In the genomic region with DNA sequence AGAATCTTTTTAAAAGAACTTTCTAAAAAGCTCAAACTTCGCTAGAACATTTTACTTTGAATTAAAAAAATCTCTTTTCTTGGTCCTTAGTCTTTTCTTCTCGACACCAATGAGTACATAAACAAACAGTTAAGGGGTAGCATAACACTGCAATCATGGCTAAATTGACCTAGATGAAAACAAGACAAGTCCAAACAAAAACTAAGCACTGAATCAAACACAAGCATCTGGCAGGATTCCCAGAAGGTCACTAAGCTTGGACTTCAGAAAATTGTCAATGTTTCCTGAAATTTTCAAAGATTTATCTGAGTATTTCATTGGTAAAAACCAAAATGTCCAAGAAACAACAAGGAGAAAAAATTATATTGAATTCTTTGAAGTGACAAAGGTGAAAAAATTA, we compare ENCODE assay signal across 1 cellular context.
TF ChIP-seq lines count a peak whose summit lies in the region.

No MANE protein-coding gene starts in this region.

TF ChIP-seq in GM23338, 12 proteins besides CTCF, POLR2A, EP300 and RAD21 (continued from another document):
- TF ChIP-seq, protein P1, sequence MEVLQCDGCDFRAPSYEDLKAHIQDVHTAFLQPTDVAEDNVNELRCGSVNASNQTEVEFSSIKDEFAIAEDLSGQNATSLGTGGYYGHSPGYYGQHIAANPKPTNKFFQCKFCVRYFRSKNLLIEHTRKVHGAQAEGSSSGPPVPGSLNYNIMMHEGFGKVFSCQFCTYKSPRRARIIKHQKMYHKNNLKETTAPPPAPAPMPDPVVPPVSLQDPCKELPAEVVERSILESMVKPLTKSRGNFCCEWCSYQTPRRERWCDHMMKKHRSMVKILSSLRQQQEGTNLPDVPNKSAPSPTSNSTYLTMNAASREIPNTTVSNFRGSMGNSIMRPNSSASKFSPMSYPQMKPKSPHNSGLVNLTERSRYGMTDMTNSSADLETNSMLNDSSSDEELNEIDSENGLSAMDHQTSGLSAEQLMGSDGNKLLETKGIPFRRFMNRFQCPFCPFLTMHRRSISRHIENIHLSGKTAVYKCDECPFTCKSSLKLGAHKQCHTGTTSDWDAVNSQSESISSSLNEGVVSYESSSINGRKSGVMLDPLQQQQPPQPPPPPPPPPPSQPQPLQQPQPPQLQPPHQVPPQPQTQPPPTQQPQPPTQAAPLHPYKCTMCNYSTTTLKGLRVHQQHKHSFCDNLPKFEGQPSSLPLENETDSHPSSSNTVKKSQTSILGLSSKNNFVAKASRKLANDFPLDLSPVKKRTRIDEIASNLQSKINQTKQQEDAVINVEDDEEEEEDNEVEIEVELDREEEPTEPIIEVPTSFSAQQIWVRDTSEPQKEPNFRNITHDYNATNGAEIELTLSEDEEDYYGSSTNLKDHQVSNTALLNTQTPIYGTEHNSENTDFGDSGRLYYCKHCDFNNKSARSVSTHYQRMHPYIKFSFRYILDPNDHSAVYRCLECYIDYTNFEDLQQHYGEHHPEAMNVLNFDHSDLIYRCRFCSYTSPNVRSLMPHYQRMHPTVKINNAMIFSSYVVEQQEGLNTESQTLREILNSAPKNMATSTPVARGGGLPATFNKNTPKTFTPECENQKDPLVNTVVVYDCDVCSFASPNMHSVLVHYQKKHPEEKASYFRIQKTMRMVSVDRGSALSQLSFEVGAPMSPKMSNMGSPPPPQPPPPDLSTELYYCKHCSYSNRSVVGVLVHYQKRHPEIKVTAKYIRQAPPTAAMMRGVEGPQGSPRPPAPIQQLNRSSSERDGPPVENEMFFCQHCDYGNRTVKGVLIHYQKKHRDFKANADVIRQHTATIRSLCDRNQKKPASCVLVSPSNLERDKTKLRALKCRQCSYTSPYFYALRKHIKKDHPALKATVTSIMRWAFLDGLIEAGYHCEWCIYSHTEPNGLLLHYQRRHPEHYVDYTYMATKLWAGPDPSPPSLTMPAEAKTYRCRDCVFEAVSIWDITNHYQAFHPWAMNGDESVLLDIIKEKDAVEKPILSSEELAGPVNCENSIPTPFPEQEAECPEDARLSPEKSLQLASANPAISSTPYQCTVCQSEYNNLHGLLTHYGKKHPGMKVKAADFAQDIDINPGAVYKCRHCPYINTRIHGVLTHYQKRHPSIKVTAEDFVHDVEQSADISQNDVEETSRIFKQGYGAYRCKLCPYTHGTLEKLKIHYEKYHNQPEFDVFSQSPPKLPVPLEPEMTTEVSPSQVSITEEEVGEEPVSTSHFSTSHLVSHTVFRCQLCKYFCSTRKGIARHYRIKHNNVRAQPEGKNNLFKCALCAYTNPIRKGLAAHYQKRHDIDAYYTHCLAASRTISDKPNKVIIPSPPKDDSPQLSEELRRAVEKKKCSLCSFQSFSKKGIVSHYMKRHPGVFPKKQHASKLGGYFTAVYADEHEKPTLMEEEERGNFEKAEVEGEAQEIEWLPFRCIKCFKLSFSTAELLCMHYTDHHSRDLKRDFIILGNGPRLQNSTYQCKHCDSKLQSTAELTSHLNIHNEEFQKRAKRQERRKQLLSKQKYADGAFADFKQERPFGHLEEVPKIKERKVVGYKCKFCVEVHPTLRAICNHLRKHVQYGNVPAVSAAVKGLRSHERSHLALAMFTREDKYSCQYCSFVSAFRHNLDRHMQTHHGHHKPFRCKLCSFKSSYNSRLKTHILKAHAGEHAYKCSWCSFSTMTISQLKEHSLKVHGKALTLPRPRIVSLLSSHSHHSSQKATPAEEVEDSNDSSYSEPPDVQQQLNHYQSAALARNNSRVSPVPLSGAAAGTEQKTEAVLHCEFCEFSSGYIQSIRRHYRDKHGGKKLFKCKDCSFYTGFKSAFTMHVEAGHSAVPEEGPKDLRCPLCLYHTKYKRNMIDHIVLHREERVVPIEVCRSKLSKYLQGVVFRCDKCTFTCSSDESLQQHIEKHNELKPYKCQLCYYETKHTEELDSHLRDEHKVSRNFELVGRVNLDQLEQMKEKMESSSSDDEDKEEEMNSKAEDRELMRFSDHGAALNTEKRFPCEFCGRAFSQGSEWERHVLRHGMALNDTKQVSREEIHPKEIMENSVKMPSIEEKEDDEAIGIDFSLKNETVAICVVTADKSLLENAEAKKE (CRISPR knock-in tag; IDR thresholded peaks at IDR 0.05), result no peak
